In the genomic region with DNA sequence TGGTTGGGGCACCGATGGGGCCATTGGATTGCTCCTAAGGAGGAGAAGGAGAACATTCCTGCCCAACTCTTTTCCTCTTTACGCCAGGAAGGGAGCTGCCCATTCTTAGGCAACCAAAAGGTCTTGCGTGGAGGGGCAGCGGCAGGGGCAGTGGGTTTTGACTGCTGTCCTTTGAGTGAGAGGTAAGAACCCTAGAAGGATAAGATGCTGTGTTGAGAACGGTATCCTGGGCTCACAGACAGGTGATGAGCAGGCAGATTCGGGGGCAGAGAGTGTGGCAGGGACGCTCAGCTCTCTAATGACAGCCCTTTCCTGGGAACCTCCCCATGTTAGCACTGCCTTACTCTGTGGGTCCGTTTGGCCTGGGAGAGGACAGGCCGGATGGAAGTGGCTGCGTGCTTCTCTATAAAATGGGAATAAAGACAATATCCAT, we compare ENCODE assay signal across 22 cellular contexts. TPM values are rescaled to one million over a fixed set of nuclear protein-coding genes. Genes with fewer than 3 reads are reported as not detected.
"Had no signal": no experiment of that assay in that cellular context is flagged by ENCODE, and none has a peak within 500 bp of the region (broad histone marks: within the 10 kb centered on the region; RNA-seq: fewer than 3 reads in every experiment).

No MANE protein-coding gene starts in this region.

- H3K27me3 ChIP-seq: hepatocyte, pancreas, right lobe of liver had no signal

- H3K36me3 Mint-ChIP-seq: natural killer cell had no signal

- H3K27ac ChIP-seq: coronary artery, hepatocyte, pancreas, prostate gland, right lobe of liver, stomach had no signal

- ATAC-seq: natural killer cell, pancreas, right lobe of liver had no signal

- H3K4me3 Mint-ChIP-seq: natural killer cell, neural crest cell had no signal

- H3K9me3 ChIP-seq: pancreas, prostate gland, right lobe of liver, stomach had no signal

- H3K9me3 Mint-ChIP-seq: natural killer cell, neural crest cell had no signal

- H3K4me1 ChIP-seq: prostate gland, right lobe of liver had no signal

- H3K4me3 ChIP-seq: coronary artery, hepatocyte, pancreas, prostate gland, right lobe of liver, stomach had no signal

- DNase-seq: effector CD8-positive, alpha-beta T cell; foreskin melanocyte; natural killer cell; stimulated activated CD4-positive, alpha-beta T cell treated with anti-CD3 and anti-CD28 coated beads, Interleukin-2, amount 100 ng/mL, for 24 hours; stimulated activated naive CD4-positive, alpha-beta T cell; stomach; trophoblast cell had no signal

- H3K36me3 ChIP-seq: pancreas, prostate gland, right lobe of liver, stomach had no signal

- H3K27ac Mint-ChIP-seq: natural killer cell had no signal

RNA-seq across cellular contexts. Expression of a gene that starts 13.2 kb away (rescaled TPM):
- total RNA-seq: chondrocyte, dermis microvascular lymphatic vessel endothelial cell, hepatocyte, kidney epithelial cell, liver, mucosa of gallbladder, natural killer cell, pancreas, prostate gland, renal cortical epithelial cell, right lobe of liver, skeletal muscle tissue, stomach, urinary bladder had no signal
- polyA plus RNA-seq: esophagus, hepatocyte, liver, pancreas, urinary bladder had no signal
